Comparison of ENCODE assay signal across 14 cellular contexts in the genomic region with DNA sequence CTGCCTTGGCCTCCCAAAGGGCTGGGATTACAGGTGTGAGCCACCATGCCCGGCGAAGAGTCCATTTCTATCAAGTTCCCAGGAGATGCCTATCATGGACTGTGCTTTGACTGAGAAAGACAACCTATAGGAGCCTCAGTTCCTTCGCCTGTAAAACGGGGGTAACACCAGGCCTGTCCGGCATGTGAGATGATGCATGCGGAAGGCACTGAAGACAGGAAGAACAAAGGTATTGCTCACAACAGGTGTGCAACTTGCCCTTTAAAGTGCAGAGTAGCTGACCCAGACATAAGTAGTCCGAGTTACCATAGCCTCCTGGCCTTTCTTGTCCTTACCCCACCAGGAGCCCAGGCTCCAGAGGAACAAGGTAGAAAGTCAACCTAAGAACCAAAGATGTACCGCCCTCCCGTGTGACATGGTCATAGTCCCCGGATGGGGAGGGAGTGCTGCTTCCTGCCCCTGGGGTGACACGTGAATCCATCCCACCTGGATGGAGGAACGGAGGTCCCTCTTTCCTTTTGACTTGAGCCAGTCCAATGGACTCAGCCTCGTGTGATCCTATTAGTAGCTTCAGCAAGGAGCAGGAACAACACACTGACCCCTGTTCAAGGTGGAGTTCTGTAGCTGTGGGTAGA.
DNase-seq lines count a peak whose midpoint lies in the region; ATAC-seq and TF ChIP-seq lines count a peak whose summit lies in the region.
"Had no signal": no experiment of that assay in that cellular context is flagged by ENCODE, and none has a peak within 500 bp of the region (broad histone marks: within the 10 kb centered on the region; RNA-seq: fewer than 3 reads in every experiment).

No MANE protein-coding gene starts in this region.

- H3K4me2 ChIP-seq in osteoblast (ENCODE audit: insufficient read depth, low read length), result no peak overlapping the region

- H3K4me3 Mint-ChIP-seq in activated CD8-positive, alpha-beta memory T cell treated with anti-CD3 and anti-CD28 coated beads, Interleukin-2, amount 10 ng/mL, durations not matched to agents 7 days and 5 days, result no peak overlapping the region
- no peak overlapping the region for H3K4me3 Mint-ChIP-seq in activated B cell treated with CpG ODN at 0.5 μM for 24 hours
- H3K4me3 Mint-ChIP-seq in activated naive CD4-positive, alpha-beta T cell treated with anti-CD3 and anti-CD28 coated beads for 36 hours, result no peak overlapping the region
- H3K4me3 Mint-ChIP-seq: CD4-positive, alpha-beta T cell had no signal

- TF ChIP-seq CTCF in activated B cell treated with CpG ODN at 0.5 μM for 24 hours (IDR thresholded peaks at IDR 0.05), result no peak
- no peak for TF ChIP-seq CTCF in osteoblast (IDR thresholded peaks at IDR 0.05; ENCODE audit: extremely low read depth, low read depth, low read length)

- H3K9me3 Mint-ChIP-seq in activated CD8-positive, alpha-beta memory T cell treated with anti-CD3 and anti-CD28 coated beads, Interleukin-2, amount 10 ng/mL, durations not matched to agents 7 days and 5 days (ENCODE audit: low read depth), result no peaks in the 10 kb centered on the region
- H3K9me3 Mint-ChIP-seq in activated B cell treated with CpG ODN at 0.5 μM for 24 hours, result no peaks in the 10 kb centered on the region
- no peaks in the 10 kb centered on the region for H3K9me3 Mint-ChIP-seq in activated naive CD4-positive, alpha-beta T cell treated with anti-CD3 and anti-CD28 coated beads for 36 hours
- H3K9me3 Mint-ChIP-seq: CD4-positive, alpha-beta T cell had no signal

- no peak overlapping the region for H2AFZ ChIP-seq in osteoblast (ENCODE audit: low read length)

- H3K4me3 ChIP-seq in osteoblast (ENCODE audit: insufficient read depth, low read length), result no peak overlapping the region
- H3K4me3 ChIP-seq: GM12878, GM23248 had no signal

- peaks cover 11% of the 10 kb centered on the region for H3K4me1 ChIP-seq in osteoblast (ENCODE audit: insufficient read depth, low read length)

- DNase-seq in activated CD8-positive, alpha-beta memory T cell treated with anti-CD3 and anti-CD28 coated beads for 24 hours, result peak; percentile 54
- DNase-seq in activated CD8-positive, alpha-beta memory T cell treated with anti-CD3 and anti-CD28 coated beads, Interleukin-2, amount 10 ng/mL, durations not matched to agents 7 days and 5 days, result no peak
- no peak for DNase-seq in activated B cell treated with CpG ODN at 0.5 μM for 24 hours
- peak; percentile 12 for DNase-seq in posterior vena cava (ENCODE audit: low spot score)
- DNase-seq in activated naive CD4-positive, alpha-beta T cell treated with anti-CD3 and anti-CD28 coated beads for 36 hours, result no peak
- no peak for DNase-seq in osteoblast (ENCODE audit: insufficient read length, low spot score, missing footprints)
- DNase-seq in NCI-H82 (lab: John Stamatoyannopoulos, UW), result no peak
- DNase-seq: 8988T; ACHN; Calu3; CD4-positive, alpha-beta T cell; GM23248; H7 had no signal

- no peaks in the 10 kb centered on the region for H3K36me3 Mint-ChIP-seq in activated CD8-positive, alpha-beta memory T cell treated with anti-CD3 and anti-CD28 coated beads, Interleukin-2, amount 10 ng/mL, durations not matched to agents 7 days and 5 days
- H3K36me3 Mint-ChIP-seq in activated B cell treated with CpG ODN at 0.5 μM for 24 hours (ENCODE audit: low read depth), result no peaks in the 10 kb centered on the region
- no peaks in the 10 kb centered on the region for H3K36me3 Mint-ChIP-seq in activated naive CD4-positive, alpha-beta T cell treated with anti-CD3 and anti-CD28 coated beads for 36 hours (ENCODE audit: low read depth)

- ATAC-seq in activated CD8-positive, alpha-beta memory T cell treated with anti-CD3 and anti-CD28 coated beads, Interleukin-2, amount 10 ng/mL, durations not matched to agents 7 days and 5 days, result no peak
- no peak for ATAC-seq in activated B cell treated with CpG ODN at 0.5 μM for 24 hours (ENCODE audit: low read depth)

- no peaks in the 10 kb centered on the region for H3K36me3 ChIP-seq in osteoblast (ENCODE audit: insufficient read depth, low read length)

- peaks cover 2% of the 10 kb centered on the region for H3K4me1 Mint-ChIP-seq in activated CD8-positive, alpha-beta memory T cell treated with anti-CD3 and anti-CD28 coated beads, Interleukin-2, amount 10 ng/mL, durations not matched to agents 7 days and 5 days
- H3K4me1 Mint-ChIP-seq in activated B cell treated with CpG ODN at 0.5 μM for 24 hours, result peaks cover 36% of the 10 kb centered on the region
- H3K4me1 Mint-ChIP-seq in activated naive CD4-positive, alpha-beta T cell treated with anti-CD3 and anti-CD28 coated beads for 36 hours (ENCODE audit: low read depth), result peaks cover 13% of the 10 kb centered on the region

- H3K27ac Mint-ChIP-seq in activated CD8-positive, alpha-beta memory T cell treated with anti-CD3 and anti-CD28 coated beads, Interleukin-2, amount 10 ng/mL, durations not matched to agents 7 days and 5 days, result no peak overlapping the region
- peak overlapping the region; percentile 19 for H3K27ac Mint-ChIP-seq in activated B cell treated with CpG ODN at 0.5 μM for 24 hours
- H3K27ac Mint-ChIP-seq in activated naive CD4-positive, alpha-beta T cell treated with anti-CD3 and anti-CD28 coated beads for 36 hours, result no peak overlapping the region
- H3K27ac Mint-ChIP-seq: CD4-positive, alpha-beta T cell had no signal

- peaks cover 5% of the 10 kb centered on the region for H3K27me3 ChIP-seq in osteoblast (ENCODE audit: insufficient read depth, low read length)

- H4K20me1 ChIP-seq in osteoblast (ENCODE audit: insufficient read depth, low read length), result no peaks in the 10 kb centered on the region

- H3K79me2 ChIP-seq in osteoblast (ENCODE audit: insufficient read depth, low read length), result no peaks in the 10 kb centered on the region

- intact Hi-C loops in activated B cell treated with CpG ODN at 0.5 μM for 24 hours (cut with micrococcal nuclease) (loop anchor here (5.0 to 10.0 kb wide), 2 partner anchors 310 to 443 kb away; no protein-coding TSS in a partner anchor), posterior vena cava (cut with DNase I) (loop anchor here (5.0 to 10.0 kb wide), 2 partner anchors 173 to 755 kb away; no protein-coding TSS in a partner anchor)
- intact Hi-C loops in activated naive CD4-positive, alpha-beta T cell treated with anti-CD3 and anti-CD28 coated beads for 36 hours (cut with micrococcal nuclease), result loop anchor here (5.0 kb wide), 3 partner anchors 105 to 255 kb away; no protein-coding TSS in a partner anchor

- no peaks in the 10 kb centered on the region for H3K9me3 ChIP-seq in osteoblast (ENCODE audit: low read depth, low read length)

- POLR2A ChIA-PET in activated B cell treated with CpG ODN at 0.5 μM for 24 hours (lab: Charles Lee), result interaction anchor here (0.6 to 1.3 kb wide), 4 partner anchors 61 to 860 kb away, joined by 3 to 7 read pairs (median 4); partner anchors contain the start of gene HSPA4

- H3K27ac ChIP-seq in osteoblast (ENCODE audit: low read depth, low read length), result no peak overlapping the region
- H3K27ac ChIP-seq: GM23248 had no signal

- CTCF ChIA-PET in activated CD8-positive, alpha-beta memory T cell treated with anti-CD3 and anti-CD28 coated beads, Interleukin-2, amount 10 ng/mL, durations not matched to agents 7 days and 5 days (lab: Charles Lee), result interaction anchor here (0.6 to 2.1 kb wide), 8 partner anchors 8 to 758 kb away, joined by 3 to 5 read pairs (median 4); no protein-coding TSS in a partner anchor
- CTCF ChIA-PET in activated B cell treated with CpG ODN at 0.5 μM for 24 hours (lab: Charles Lee), result interaction anchor here (0.7 to 2.2 kb wide), 6 partner anchors 175 to 858 kb away, joined by 3 to 10 read pairs (median 4); no protein-coding TSS in a partner anchor
- CTCF ChIA-PET in activated naive CD4-positive, alpha-beta T cell treated with anti-CD3 and anti-CD28 coated beads for 36 hours (lab: Charles Lee), result interaction anchor here (0.6 to 1.9 kb wide), 16 partner anchors 9 to 480 kb away, joined by 3 to 10 read pairs (median 4); no protein-coding TSS in a partner anchor

- peaks cover 4% of the 10 kb centered on the region for H3K27me3 Mint-ChIP-seq in activated CD8-positive, alpha-beta memory T cell treated with anti-CD3 and anti-CD28 coated beads, Interleukin-2, amount 10 ng/mL, durations not matched to agents 7 days and 5 days
- no peaks in the 10 kb centered on the region for H3K27me3 Mint-ChIP-seq in activated B cell treated with CpG ODN at 0.5 μM for 24 hours
- no peaks in the 10 kb centered on the region for H3K27me3 Mint-ChIP-seq in activated naive CD4-positive, alpha-beta T cell treated with anti-CD3 and anti-CD28 coated beads for 36 hours (ENCODE audit: low read depth)
- H3K27me3 Mint-ChIP-seq: CD4-positive, alpha-beta T cell had no signal

Comparison
In these comparisons a context has a peak if more than half of its experiments do, and no peak if none do; other contexts are left out.
1. DNase-seq: peak in activated CD8-positive, alpha-beta memory T cell treated with anti-CD3 and anti-CD28 coated beads for 24 hours (single experiment) and posterior vena cava (single experiment); none in activated CD8-positive, alpha-beta memory T cell treated with anti-CD3 and anti-CD28 coated beads, Interleukin-2, amount 10 ng/mL, durations not matched to agents 7 days and 5 days (single experiment), activated B cell treated with CpG ODN at 0.5 μM for 24 hours (single experiment), activated naive CD4-positive, alpha-beta T cell treated with anti-CD3 and anti-CD28 coated beads for 36 hours (single experiment), osteoblast (single experiment) and NCI-H82 (single experiment).